Comparison of ENCODE assay signal across 16 cellular contexts in genomic region chr7:47414342-47415288, GRCh38.
DNase-seq lines count a peak whose midpoint lies in the region; ATAC-seq and TF ChIP-seq lines count a peak whose summit lies in the region.
"Had no signal": no experiment of that assay in that cellular context is flagged by ENCODE, and none has a peak within 500 bp of the region (broad histone marks: within the 10 kb centered on the region; RNA-seq: fewer than 3 reads in every experiment).

No MANE protein-coding gene starts in this region.

- no peak overlapping the region for H3K4me3 Mint-ChIP-seq in chondrocyte (ENCODE audit: unreplicated experiment)
- H3K4me3 Mint-ChIP-seq: CD4-positive, CD25-positive, alpha-beta regulatory T cell had no signal

- peaks cover 29% of the 10 kb centered on the region for H3K4me1 Mint-ChIP-seq in chondrocyte (ENCODE audit: low read depth)
- H3K4me1 Mint-ChIP-seq: CD4-positive, CD25-positive, alpha-beta regulatory T cell had no signal

- H3K27me3 Mint-ChIP-seq in chondrocyte (ENCODE audit: low read depth): no peaks in the 10 kb centered on the region
- H3K27me3 Mint-ChIP-seq: CD4-positive, CD25-positive, alpha-beta regulatory T cell had no signal

- TF ChIP-seq CTCF in chondrocyte (IDR thresholded peaks at IDR 0.05): no peak

- intact Hi-C loops in left ventricle myocardium superior (cut with micrococcal nuclease): no loop called here
- intact Hi-C loops in Right ventricle myocardium inferior (cut with DNase I): no loop called here

- DNase-seq in left ventricle myocardium superior (no peak), Right ventricle myocardium inferior (ENCODE audit: missing footprints) (no peak), chondrocyte (ENCODE audit: low spot score) (no peak), mesenteric fat pad (ENCODE audit: low spot score) (peak; percentile 53), ureter (ENCODE audit: low spot score) (peak; percentile 24), NCI-H345 treated with DMSO at 0.1 percent for 48 hours (lab: John Stamatoyannopoulos, UW; ENCODE audit: unreplicated experiment) (no peak)
- no peak for DNase-seq in activated CD4-positive, alpha-beta T cell treated with anti-CD3 and anti-CD28 coated beads, Interleukin-2, amount 50 U/mL, for 4 hours
- DNase-seq: ACHN; Calu3; CD4-positive, CD25-positive, alpha-beta regulatory T cell; NCI-H1092; NCI-H2227 treated with DMSO at 0.1 percent for 48 hours; NCI-H69; NK-92 treated with Interleukin-12 subunit alpha and Interleukin-12 subunit beta, amount 100 ng/mL, for 24 hours; PC-9 had no signal

- H3K9me3 Mint-ChIP-seq in chondrocyte (ENCODE audit: low read depth): no peaks in the 10 kb centered on the region

- peak; percentile 27 for ATAC-seq in left ventricle myocardium superior
- no peak for ATAC-seq in Right ventricle myocardium inferior
- ATAC-seq: HCT116 had no signal

- peaks cover 59% of the 10 kb centered on the region for H3K36me3 Mint-ChIP-seq in chondrocyte (ENCODE audit: low read depth)
- H3K36me3 Mint-ChIP-seq: CD4-positive, CD25-positive, alpha-beta regulatory T cell had no signal

- H3K27ac Mint-ChIP-seq in chondrocyte (ENCODE audit: unreplicated experiment): peak overlapping the region; percentile 80

Comparison
In these comparisons a context has a peak if more than half of its experiments do, and no peak if none do; other contexts are left out.
1. DNase-seq: peak in mesenteric fat pad (single experiment) and ureter (single experiment); none in left ventricle myocardium superior (single experiment), Right ventricle myocardium inferior (single experiment), chondrocyte (single experiment), NCI-H345 treated with DMSO at 0.1 percent for 48 hours (single experiment) and activated CD4-positive, alpha-beta T cell treated with anti-CD3 and anti-CD28 coated beads, Interleukin-2, amount 50 U/mL, for 4 hours (0 of 2).